In the genomic region with DNA sequence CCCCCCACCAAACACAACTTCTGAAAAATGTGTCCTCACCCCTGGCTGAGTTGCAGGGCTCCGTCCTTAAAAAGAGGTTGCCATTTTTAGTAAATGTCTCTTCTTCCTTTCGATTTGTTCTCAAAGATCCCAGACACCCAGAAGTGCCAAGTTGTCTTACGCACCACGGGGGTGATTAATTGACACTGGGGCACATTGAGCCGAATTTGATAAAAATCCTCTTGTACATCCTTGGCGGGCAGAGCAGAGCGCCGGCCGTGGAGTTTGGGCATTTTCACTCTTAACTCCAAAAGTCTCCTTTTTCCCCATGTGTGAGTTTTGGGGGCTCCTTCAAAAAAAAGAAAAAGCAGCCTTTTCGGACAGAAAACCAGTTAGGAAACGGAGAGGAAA, we compare ENCODE assay signal across 23 cellular contexts. TPM values are rescaled to one million over a fixed set of nuclear protein-coding genes. Genes with fewer than 3 reads are reported as not detected.
DNase-seq lines count a peak whose midpoint lies in the region; ATAC-seq and TF ChIP-seq lines count a peak whose summit lies in the region.
"Had no signal": no experiment of that assay in that cellular context is flagged by ENCODE, and none has a peak within 500 bp of the region (broad histone marks: within the 10 kb centered on the region; RNA-seq: fewer than 3 reads in every experiment).

No MANE protein-coding gene starts in this region.

- BruUV-seq in MCF 10A (replicated peaks; lab: Mats Ljungman, UMichigan): no TSS peak

- DNase-seq in breast epithelium (ENCODE audit: low spot score in 2 of 2) (no peak), MCF 10A (ENCODE audit: unreplicated experiment) (no peak), prostate gland (ENCODE audit: low spot score) (no peak)
- no peak for DNase-seq in naive thymus-derived CD4-positive, alpha-beta T cell
- DNase-seq in stimulated activated naive CD8-positive, alpha-beta T cell treated with anti-CD3 and anti-CD28 coated beads, Interleukin-15, amount 100 ng/mL, for 72 hours: no peak
- DNase-seq in activated CD4-positive, CD25-positive, alpha-beta regulatory T cell (lab: John Stamatoyannopoulos, UW): no peak
- no peak for DNase-seq in activated CD4-positive, alpha-beta memory T cell treated with anti-CD3 and anti-CD28 coated beads for 36 hours
- DNase-seq: activated CD8-positive, alpha-beta memory T cell treated with anti-CD3 and anti-CD28 coated beads for 24 hours; central memory CD4-positive, alpha-beta T cell; COR-L47; effector CD8-positive, alpha-beta T cell; EL; HCEC 1CT; NCI-H1105 treated with DMSO at 0.1 percent for 48 hours; NCI-H69; SHP77 had no signal

- H3K4me3 ChIP-seq in breast epithelium (peak overlapping the region in 2 of 3 donors; percentile 66 to 84), prostate gland (no peak overlapping the region)
- H3K4me3 ChIP-seq in naive thymus-derived CD4-positive, alpha-beta T cell (ENCODE audit: low read length): no peak overlapping the region

- no peak overlapping the region for H3K4me3 Mint-ChIP-seq in MCF 10A (ENCODE audit: unreplicated experiment)
- H3K4me3 Mint-ChIP-seq in brain: peak overlapping the region in 4 of 5 experiments; percentile 29 to 76 (median 60)
- H3K4me3 Mint-ChIP-seq in naive thymus-derived CD4-positive, alpha-beta T cell: peak overlapping the region in 6 of 10 donors; percentile 29 to 53 (median 44)
- peak overlapping the region; percentile 56 to 59 for H3K4me3 Mint-ChIP-seq in stimulated activated naive CD8-positive, alpha-beta T cell treated with anti-CD3 and anti-CD28 coated beads, Interleukin-15, amount 100 ng/mL, for 72 hours
- H3K4me3 Mint-ChIP-seq in activated CD4-positive, alpha-beta memory T cell treated with anti-CD3 and anti-CD28 coated beads for 36 hours: no peak overlapping the region
- H3K4me3 Mint-ChIP-seq: natural killer cell treated with Interleukin-12 subunit alpha and Interleukin-12 subunit beta and Interleukin-15 and Interleukin-18, amount 100 ng/mL, for 72 hours; stimulated activated memory B cell treated with anti-CD40 and anti-IgM and Interleukin-4, amounts not matched to agents 10 μg/mL and 1 μg/mL and 100 μg/mL, for 72 hours had no signal

- H3K27ac Mint-ChIP-seq in MCF 10A (ENCODE audit: low read depth, unreplicated experiment) (no peak overlapping the region), brain (peak overlapping the region in 2 of 5 experiments; percentile 32 to 69)
- no peak overlapping the region for H3K27ac Mint-ChIP-seq in naive thymus-derived CD4-positive, alpha-beta T cell
- H3K27ac Mint-ChIP-seq in stimulated activated naive CD8-positive, alpha-beta T cell treated with anti-CD3 and anti-CD28 coated beads, Interleukin-15, amount 100 ng/mL, for 72 hours: no peak overlapping the region
- H3K27ac Mint-ChIP-seq in activated CD4-positive, alpha-beta memory T cell treated with anti-CD3 and anti-CD28 coated beads for 36 hours: no peak overlapping the region
- H3K27ac Mint-ChIP-seq: natural killer cell treated with Interleukin-12 subunit alpha and Interleukin-12 subunit beta and Interleukin-15 and Interleukin-18, amount 100 ng/mL, for 72 hours; stimulated activated memory B cell treated with anti-CD40 and anti-IgM and Interleukin-4, amounts not matched to agents 10 μg/mL and 1 μg/mL and 100 μg/mL, for 72 hours had no signal

- ATAC-seq in naive thymus-derived CD4-positive, alpha-beta T cell: no peak
- ATAC-seq in stimulated activated naive CD8-positive, alpha-beta T cell treated with anti-CD3 and anti-CD28 coated beads, Interleukin-15, amount 100 ng/mL, for 72 hours: no peak
- ATAC-seq: natural killer cell treated with Interleukin-12 subunit alpha and Interleukin-12 subunit beta and Interleukin-15 and Interleukin-18, amount 100 ng/mL, for 72 hours; stimulated activated memory B cell treated with anti-CD40 and anti-IgM and Interleukin-4, amounts not matched to agents 10 μg/mL and 1 μg/mL and 100 μg/mL, for 72 hours had no signal

- WGBS in prostate gland: 29% methylated on average over 11 of the region's 11 CpGs

- no peaks in the 10 kb centered on the region for H3K4me1 Mint-ChIP-seq in MCF 10A (ENCODE audit: insufficient read depth, unreplicated experiment)
- peaks cover 23% of the 10 kb centered on the region for H3K4me1 Mint-ChIP-seq in brain
- peaks cover 5 to 24% (median 13%) of the 10 kb centered on the region in 7 donors for H3K4me1 Mint-ChIP-seq in naive thymus-derived CD4-positive, alpha-beta T cell
- peaks cover 24% of the 10 kb centered on the region for H3K4me1 Mint-ChIP-seq in stimulated activated naive CD8-positive, alpha-beta T cell treated with anti-CD3 and anti-CD28 coated beads, Interleukin-15, amount 100 ng/mL, for 72 hours
- peaks cover 15% of the 10 kb centered on the region for H3K4me1 Mint-ChIP-seq in activated CD4-positive, alpha-beta memory T cell treated with anti-CD3 and anti-CD28 coated beads for 36 hours (ENCODE audit: low read depth)

- no peaks in the 10 kb centered on the region for H3K9me3 ChIP-seq in breast epithelium
- H3K9me3 ChIP-seq in naive thymus-derived CD4-positive, alpha-beta T cell (ENCODE audit: control insufficient read depth in 2 of 3, low read length in 3 of 3): no peaks in the 10 kb centered on the region
- no peaks in the 10 kb centered on the region for H3K9me3 ChIP-seq in prostate gland

- H3K4me1 ChIP-seq in breast epithelium (peaks cover 6 to 11% of the 10 kb centered on the region in 2 donors), prostate gland (replicated peaks) (no peaks in the 10 kb centered on the region)
- H3K4me1 ChIP-seq in naive thymus-derived CD4-positive, alpha-beta T cell (ENCODE audit: control insufficient read depth in 2 of 2, insufficient read depth in 2 of 2, low read length in 2 of 2): no peaks in the 10 kb centered on the region

- H3K27me3 ChIP-seq in breast epithelium (peaks cover 4 to 21% of the 10 kb centered on the region in 2 donors), prostate gland (replicated peaks; ENCODE audit: insufficient read depth) (peaks cover 48% of the 10 kb centered on the region)
- H3K27me3 ChIP-seq in naive thymus-derived CD4-positive, alpha-beta T cell (ENCODE audit: control insufficient read depth in 2 of 2, insufficient read depth in 2 of 2, low read length in 2 of 2): peaks cover 6 to 8% of the 10 kb centered on the region in 2 donors

- H3K9me3 Mint-ChIP-seq in MCF 10A (ENCODE audit: unreplicated experiment) (no peaks in the 10 kb centered on the region), brain (peaks cover 0 to 7% (median 0%) of the 10 kb centered on the region in 5 experiments)
- no peaks in the 10 kb centered on the region for H3K9me3 Mint-ChIP-seq in naive thymus-derived CD4-positive, alpha-beta T cell
- no peaks in the 10 kb centered on the region for H3K9me3 Mint-ChIP-seq in stimulated activated naive CD8-positive, alpha-beta T cell treated with anti-CD3 and anti-CD28 coated beads, Interleukin-15, amount 100 ng/mL, for 72 hours
- H3K9me3 Mint-ChIP-seq in activated CD4-positive, alpha-beta memory T cell treated with anti-CD3 and anti-CD28 coated beads for 36 hours: no peaks in the 10 kb centered on the region
- H3K9me3 Mint-ChIP-seq: natural killer cell treated with Interleukin-12 subunit alpha and Interleukin-12 subunit beta and Interleukin-15 and Interleukin-18, amount 100 ng/mL, for 72 hours; stimulated activated memory B cell treated with anti-CD40 and anti-IgM and Interleukin-4, amounts not matched to agents 10 μg/mL and 1 μg/mL and 100 μg/mL, for 72 hours had no signal

- TF ChIP-seq POLR2A in breast epithelium (IDR thresholded peaks at IDR 0.05) (no peak), prostate gland (IDR thresholded peaks at IDR 0.05) (no peak)

- H3K27me3 Mint-ChIP-seq in MCF 10A (ENCODE audit: insufficient read depth, unreplicated experiment) (peaks cover 14% of the 10 kb centered on the region), brain (peaks cover 92% of the 10 kb centered on the region)
- peaks cover 68 to 82% (median 74%) of the 10 kb centered on the region in 5 donors for H3K27me3 Mint-ChIP-seq in naive thymus-derived CD4-positive, alpha-beta T cell
- peaks cover 95% of the 10 kb centered on the region for H3K27me3 Mint-ChIP-seq in stimulated activated naive CD8-positive, alpha-beta T cell treated with anti-CD3 and anti-CD28 coated beads, Interleukin-15, amount 100 ng/mL, for 72 hours
- H3K27me3 Mint-ChIP-seq in activated CD4-positive, alpha-beta memory T cell treated with anti-CD3 and anti-CD28 coated beads for 36 hours: peaks cover 72% of the 10 kb centered on the region

- CTCF ChIA-PET in MCF 10A (lab: Yijun Ruan, JAX): interaction anchor here (0.7 kb wide), 2 partner anchors 149 to 1210 kb away, joined by 3 read pairs; no protein-coding TSS in a partner anchor
- CTCF ChIA-PET in naive thymus-derived CD4-positive, alpha-beta T cell (lab: Charles Lee): no interaction called here
- CTCF ChIA-PET in activated CD4-positive, alpha-beta memory T cell treated with anti-CD3 and anti-CD28 coated beads for 36 hours (lab: Charles Lee): no interaction called here

- POLR2A ChIA-PET in MCF 10A (lab: Yijun Ruan, JAX): interaction anchor here (1.4 kb wide), 1 partner anchor 170 kb away, joined by 6 read pairs; no protein-coding TSS in a partner anchor
- POLR2A ChIA-PET in naive thymus-derived CD4-positive, alpha-beta T cell (lab: Charles Lee): no interaction called here
- POLR2A ChIA-PET in activated CD4-positive, alpha-beta memory T cell treated with anti-CD3 and anti-CD28 coated beads for 36 hours (lab: Charles Lee): no interaction called here

- peaks cover 6% of the 10 kb centered on the region for H3K36me3 Mint-ChIP-seq in MCF 10A (ENCODE audit: insufficient read depth, unreplicated experiment)
- no peaks in the 10 kb centered on the region for H3K36me3 Mint-ChIP-seq in brain
- H3K36me3 Mint-ChIP-seq in naive thymus-derived CD4-positive, alpha-beta T cell: no peaks in the 10 kb centered on the region
- no peaks in the 10 kb centered on the region for H3K36me3 Mint-ChIP-seq in activated CD4-positive, alpha-beta memory T cell treated with anti-CD3 and anti-CD28 coated beads for 36 hours
- H3K36me3 Mint-ChIP-seq: natural killer cell treated with Interleukin-12 subunit alpha and Interleukin-12 subunit beta and Interleukin-15 and Interleukin-18, amount 100 ng/mL, for 72 hours; stimulated activated memory B cell treated with anti-CD40 and anti-IgM and Interleukin-4, amounts not matched to agents 10 μg/mL and 1 μg/mL and 100 μg/mL, for 72 hours had no signal

- TF ChIP-seq CTCF in breast epithelium (IDR thresholded peaks at IDR 0.05) (no peak), MCF 10A (IDR thresholded peaks at IDR 0.05; ENCODE audit: unreplicated experiment) (no peak), brain (conservative IDR thresholded peaks at IDR 0.05) (no peak), prostate gland (IDR thresholded peaks at IDR 0.05) (no peak)

- intact Hi-C loops in breast epithelium (cut with DNase I; ENCODE audit: low total_unique reads) (loop anchor here (5.0 kb wide), 1 partner anchor 839 kb away; no protein-coding TSS in a partner anchor), MCF 10A (cut with micrococcal nuclease) (no loop called here), prostate gland (cut with DNase I) (loop anchor here (10.0 kb wide), 2 partner anchors 113 to 167 kb away; no protein-coding TSS in a partner anchor)
- intact Hi-C loops in naive thymus-derived CD4-positive, alpha-beta T cell (cut with micrococcal nuclease): no loop called here
- intact Hi-C loops in activated CD4-positive, alpha-beta memory T cell treated with anti-CD3 and anti-CD28 coated beads for 36 hours (cut with micrococcal nuclease): loop anchor here (5.0 to 10.0 kb wide), 2 partner anchors 59 to 167 kb away; no protein-coding TSS in a partner anchor

- peak overlapping the region; percentile 91 to 93 for H3K27ac ChIP-seq in breast epithelium
- no peak overlapping the region for H3K27ac ChIP-seq in naive thymus-derived CD4-positive, alpha-beta T cell (ENCODE audit: low read depth, low read length)
- no peak overlapping the region for H3K27ac ChIP-seq in prostate gland

- H3K36me3 ChIP-seq in breast epithelium: no peaks in the 10 kb centered on the region
- H3K36me3 ChIP-seq in naive thymus-derived CD4-positive, alpha-beta T cell (ENCODE audit: control insufficient read depth in 2 of 3, insufficient read depth in 3 of 3, low read length in 3 of 3): no peaks in the 10 kb centered on the region
- H3K36me3 ChIP-seq in prostate gland: no peaks in the 10 kb centered on the region

RNA-seq across cellular contexts. Expression of gene LMX1B, which starts 4.5 kb away (rescaled TPM):
- total RNA-seq in breast epithelium (10 to 100 TPM in 1 of 3 donors, 1 to 10 TPM in 1, under 1 TPM in 1; 0.16 to 20.3 (median 9.2) TPM), MCF 10A (2022) (3.4 and 3.9 TPM in 2 replicates), prostate gland (1 to 10 TPM in 1 of 2 donors, under 1 TPM in 1; 0.18 to 2.1 TPM)
- not detected for polyA plus RNA-seq in brain (ENCODE audit: insufficient read depth, low read depth, low replicate concordance)
- total RNA-seq in naive thymus-derived CD4-positive, alpha-beta T cell: not detected
- not detected for polyA plus RNA-seq in naive thymus-derived CD4-positive, alpha-beta T cell
- total RNA-seq in activated CD4-positive, alpha-beta memory T cell treated with anti-CD3 and anti-CD28 coated beads for 36 hours: not detected
- total RNA-seq: natural killer cell treated with Interleukin-12 subunit alpha and Interleukin-12 subunit beta and Interleukin-15 and Interleukin-18, amount 100 ng/mL, for 72 hours; OCI-LY7; renal cortical epithelial cell; T-helper 2 cell treated with Interferon-gamma antibody and Interleukin-4, amounts not matched to agents 100 ng/mL and 5 ng/mL, for 36 hours; urinary bladder had no signal

Comparison
In these comparisons a context has a peak if more than half of its experiments do, and no peak if none do; other contexts are left out.
1. intact Hi-C loops: an anchor here in breast epithelium (5.0 kb wide), prostate gland (10.0 kb wide) and activated CD4-positive, alpha-beta memory T cell treated with anti-CD3 and anti-CD28 coated beads for 36 hours (5.0 to 10.0 kb wide); none called in MCF 10A and naive thymus-derived CD4-positive, alpha-beta T cell.
2. H3K27ac ChIP-seq: peak in breast epithelium (2 of 2); none in naive thymus-derived CD4-positive, alpha-beta T cell (single experiment) and prostate gland (0 of 2).
3. H3K4me3 ChIP-seq: peak in breast epithelium (2 of 3); none in naive thymus-derived CD4-positive, alpha-beta T cell (single experiment) and prostate gland (0 of 2).
4. H3K4me3 Mint-ChIP-seq: peak in brain (4 of 5), naive thymus-derived CD4-positive, alpha-beta T cell (6 of 10) and stimulated activated naive CD8-positive, alpha-beta T cell treated with anti-CD3 and anti-CD28 coated beads, Interleukin-15, amount 100 ng/mL, for 72 hours (2 of 2); none in MCF 10A (single experiment) and activated CD4-positive, alpha-beta memory T cell treated with anti-CD3 and anti-CD28 coated beads for 36 hours (single experiment).